ENCODE assay signal across 8 cellular contexts in the genomic region with DNA sequence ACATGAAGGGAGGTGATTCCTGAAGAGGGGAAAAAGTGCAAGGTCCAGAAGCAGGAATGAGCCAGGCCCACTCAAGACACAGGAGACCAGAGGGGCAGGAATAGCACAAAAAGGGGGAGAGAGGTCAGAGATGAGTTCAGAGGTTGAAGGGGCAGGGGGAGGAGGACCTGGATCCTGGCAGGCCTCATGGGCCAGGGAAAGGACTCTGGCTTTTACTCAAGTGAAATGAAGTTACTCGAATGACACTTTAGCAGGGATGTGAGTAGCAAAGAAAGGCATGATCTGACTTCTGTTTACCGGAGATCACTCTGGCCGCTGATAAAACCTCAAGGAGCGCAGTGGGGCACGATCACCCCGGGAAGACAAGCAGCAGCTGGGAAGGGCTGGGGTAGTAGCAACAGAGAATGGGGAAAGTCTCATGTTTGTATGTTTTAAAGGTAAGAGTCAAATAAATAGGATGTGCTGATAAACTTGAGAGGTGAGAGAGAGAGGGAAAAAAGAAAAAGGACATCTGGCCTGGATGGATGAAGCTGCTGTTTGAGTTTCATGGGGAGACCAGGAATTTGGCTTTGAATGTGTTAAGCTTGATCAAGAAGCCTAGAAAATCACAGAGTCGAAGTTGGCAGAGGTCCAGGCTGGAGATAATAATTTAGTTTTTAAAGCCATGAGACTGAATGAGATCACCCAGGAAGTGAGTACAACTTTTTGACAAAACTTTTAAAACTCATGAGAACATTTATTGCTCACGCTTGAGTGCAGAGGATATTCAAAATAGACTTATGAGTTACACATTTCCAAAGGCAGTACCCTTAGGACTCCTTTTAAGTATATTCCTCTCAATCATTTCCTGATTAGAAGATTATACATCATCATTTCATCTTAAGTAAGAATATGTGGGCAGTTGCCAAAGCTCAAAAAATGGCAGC.
A peak's percentile ranks its signal among the peaks of the same experiment; 100 is the strongest.
DNase-seq lines count a peak whose midpoint lies in the region; ATAC-seq, FAIRE-seq and TF ChIP-seq lines count a peak whose summit lies in the region.

No MANE protein-coding gene starts in this region.

- ATAC-seq in activated CD8-positive, alpha-beta T cell treated with anti-CD3 and anti-CD28 coated beads for 36 hours, result peak; percentile 79
- no peak for ATAC-seq in activated CD8-positive, alpha-beta T cell treated with anti-CD3 and anti-CD28 coated beads, Interleukin-2, amount 10 ng/mL, durations not matched to agents 7 days and 5 days
- ATAC-seq in activated T-cell treated with anti-CD3 and anti-CD28 coated beads, Interleukin-2, amount 50 U/mL, for 4 hours, result peak; percentile 92 to 93
- peak; percentile 77 for ATAC-seq in stimulated activated naive CD8-positive, alpha-beta T cell treated with anti-CD3 and anti-CD28 coated beads, Interleukin-15, Interleukin-2, amounts not matched to agents 100 U/mL and 50 U/mL, for 24 hours

- TF ChIP-seq CTCF in activated CD8-positive, alpha-beta T cell treated with anti-CD3 and anti-CD28 coated beads for 36 hours (IDR thresholded peaks at IDR 0.05), result no peak
- TF ChIP-seq CTCF in osteocyte (IDR thresholded peaks at IDR 0.05) (no peak), progenitor cell of endocrine pancreas (IDR thresholded peaks at IDR 0.05; ENCODE audit: unreplicated experiment) (no peak)

- H3K27ac Mint-ChIP-seq in activated CD8-positive, alpha-beta T cell treated with anti-CD3 and anti-CD28 coated beads for 36 hours, result no peak overlapping the region
- H3K27ac Mint-ChIP-seq in activated CD8-positive, alpha-beta T cell treated with anti-CD3 and anti-CD28 coated beads, Interleukin-2, amount 10 ng/mL, durations not matched to agents 7 days and 5 days, result no peak overlapping the region
- H3K27ac Mint-ChIP-seq in osteocyte (ENCODE audit: unreplicated experiment) (no peak overlapping the region), progenitor cell of endocrine pancreas (no peak overlapping the region)

- no peaks in the 10 kb centered on the region for H3K9me3 Mint-ChIP-seq in activated CD8-positive, alpha-beta T cell treated with anti-CD3 and anti-CD28 coated beads for 36 hours
- no peaks in the 10 kb centered on the region for H3K9me3 Mint-ChIP-seq in activated CD8-positive, alpha-beta T cell treated with anti-CD3 and anti-CD28 coated beads, Interleukin-2, amount 10 ng/mL, durations not matched to agents 7 days and 5 days (ENCODE audit: insufficient read depth)
- no peaks in the 10 kb centered on the region for H3K9me3 Mint-ChIP-seq in activated T-cell treated with anti-CD3 and anti-CD28 coated beads, Interleukin-2, amount 50 U/mL, for 4 hours
- H3K9me3 Mint-ChIP-seq in osteocyte (ENCODE audit: unreplicated experiment), result no peaks in the 10 kb centered on the region
- no peaks in the 10 kb centered on the region for H3K9me3 Mint-ChIP-seq in progenitor cell of endocrine pancreas (ENCODE audit: low read depth)

- CTCF ChIA-PET in activated CD8-positive, alpha-beta T cell treated with anti-CD3 and anti-CD28 coated beads for 36 hours (lab: Charles Lee), result interaction anchor here (1.0 to 2.5 kb wide), 5 partner anchors 9 to 109 kb away, joined by 3 to 11 read pairs (median 5); no protein-coding TSS in a partner anchor
- CTCF ChIA-PET in activated CD8-positive, alpha-beta T cell treated with anti-CD3 and anti-CD28 coated beads, Interleukin-2, amount 10 ng/mL, durations not matched to agents 7 days and 5 days (lab: Charles Lee), result interaction anchor here (0.9 to 4.7 kb wide), 6 partner anchors 9 to 100 kb away, joined by 3 to 35 read pairs (median 4); no protein-coding TSS in a partner anchor

- DNase-seq in activated CD8-positive, alpha-beta T cell treated with anti-CD3 and anti-CD28 coated beads for 36 hours, result peak; percentile 57
- DNase-seq in activated CD8-positive, alpha-beta T cell treated with anti-CD3 and anti-CD28 coated beads, Interleukin-2, amount 10 ng/mL, durations not matched to agents 7 days and 5 days, result no peak
- peak; percentile 40 for DNase-seq in activated T-cell treated with anti-CD3 and anti-CD28 coated beads, Interleukin-2, amount 50 U/mL, for 4 hours
- DNase-seq in stimulated activated naive CD8-positive, alpha-beta T cell treated with anti-CD3 and anti-CD28 coated beads, Interleukin-15, Interleukin-2, amounts not matched to agents 100 U/mL and 50 U/mL, for 24 hours, result peak; percentile 35
- DNase-seq in osteocyte (ENCODE audit: extremely low spot score, unreplicated experiment) (no peak), progenitor cell of endocrine pancreas (ENCODE audit: low spot score, unreplicated experiment) (no peak), KG1 (lab: John Stamatoyannopoulos, UW) (no peak)

- POLR2A ChIA-PET in activated CD8-positive, alpha-beta T cell treated with anti-CD3 and anti-CD28 coated beads for 36 hours (lab: Charles Lee), result interaction anchor here (0.6 to 1.1 kb wide), 3 partner anchors 9 to 122 kb away, joined by 3 to 4 read pairs (median 3); no protein-coding TSS in a partner anchor
- POLR2A ChIA-PET in activated CD8-positive, alpha-beta T cell treated with anti-CD3 and anti-CD28 coated beads, Interleukin-2, amount 10 ng/mL, durations not matched to agents 7 days and 5 days (lab: Charles Lee), result interaction anchor here (0.6 kb wide), 1 partner anchor 186 kb away, joined by 3 read pairs; no protein-coding TSS in a partner anchor

- H3K36me3 Mint-ChIP-seq in activated CD8-positive, alpha-beta T cell treated with anti-CD3 and anti-CD28 coated beads for 36 hours (ENCODE audit: low read depth), result peaks cover 2% of the 10 kb centered on the region
- H3K36me3 Mint-ChIP-seq in activated CD8-positive, alpha-beta T cell treated with anti-CD3 and anti-CD28 coated beads, Interleukin-2, amount 10 ng/mL, durations not matched to agents 7 days and 5 days (ENCODE audit: low read depth), result no peaks in the 10 kb centered on the region
- peaks cover 2% of the 10 kb centered on the region for H3K36me3 Mint-ChIP-seq in activated T-cell treated with anti-CD3 and anti-CD28 coated beads, Interleukin-2, amount 50 U/mL, for 4 hours (ENCODE audit: insufficient read depth)
- no peaks in the 10 kb centered on the region for H3K36me3 Mint-ChIP-seq in osteocyte (ENCODE audit: unreplicated experiment)
- peaks cover 3% of the 10 kb centered on the region for H3K36me3 Mint-ChIP-seq in progenitor cell of endocrine pancreas (ENCODE audit: insufficient read depth)

- H3K4me1 Mint-ChIP-seq in activated CD8-positive, alpha-beta T cell treated with anti-CD3 and anti-CD28 coated beads for 36 hours (ENCODE audit: low read depth), result peaks cover 3% of the 10 kb centered on the region
- no peaks in the 10 kb centered on the region for H3K4me1 Mint-ChIP-seq in activated CD8-positive, alpha-beta T cell treated with anti-CD3 and anti-CD28 coated beads, Interleukin-2, amount 10 ng/mL, durations not matched to agents 7 days and 5 days (ENCODE audit: low read depth)
- peaks cover 4% of the 10 kb centered on the region for H3K4me1 Mint-ChIP-seq in activated T-cell treated with anti-CD3 and anti-CD28 coated beads, Interleukin-2, amount 50 U/mL, for 4 hours (ENCODE audit: low read depth)
- H3K4me1 Mint-ChIP-seq in osteocyte (ENCODE audit: unreplicated experiment) (peaks cover 13% of the 10 kb centered on the region), progenitor cell of endocrine pancreas (ENCODE audit: low read depth) (peaks cover 13% of the 10 kb centered on the region)

- H3K4me3 Mint-ChIP-seq in activated CD8-positive, alpha-beta T cell treated with anti-CD3 and anti-CD28 coated beads for 36 hours, result no peak overlapping the region
- H3K4me3 Mint-ChIP-seq in activated CD8-positive, alpha-beta T cell treated with anti-CD3 and anti-CD28 coated beads, Interleukin-2, amount 10 ng/mL, durations not matched to agents 7 days and 5 days, result no peak overlapping the region
- peak overlapping the region; percentile 34 for H3K4me3 Mint-ChIP-seq in activated T-cell treated with anti-CD3 and anti-CD28 coated beads, Interleukin-2, amount 50 U/mL, for 4 hours
- H3K4me3 Mint-ChIP-seq in osteocyte (ENCODE audit: unreplicated experiment) (no peak overlapping the region), progenitor cell of endocrine pancreas (ENCODE audit: low read depth) (no peak overlapping the region)

- no peaks in the 10 kb centered on the region for H3K27me3 Mint-ChIP-seq in activated CD8-positive, alpha-beta T cell treated with anti-CD3 and anti-CD28 coated beads for 36 hours
- H3K27me3 Mint-ChIP-seq in activated CD8-positive, alpha-beta T cell treated with anti-CD3 and anti-CD28 coated beads, Interleukin-2, amount 10 ng/mL, durations not matched to agents 7 days and 5 days (ENCODE audit: low read depth), result no peaks in the 10 kb centered on the region
- no peaks in the 10 kb centered on the region for H3K27me3 Mint-ChIP-seq in activated T-cell treated with anti-CD3 and anti-CD28 coated beads, Interleukin-2, amount 50 U/mL, for 4 hours (ENCODE audit: low read depth)
- H3K27me3 Mint-ChIP-seq in osteocyte (ENCODE audit: unreplicated experiment) (no peaks in the 10 kb centered on the region), progenitor cell of endocrine pancreas (no peaks in the 10 kb centered on the region)

- peak; percentile 45 for FAIRE-seq in islet of Langerhans (lab: Jason Lieb, UNC)

- intact Hi-C loops in activated CD8-positive, alpha-beta T cell treated with anti-CD3 and anti-CD28 coated beads for 36 hours (cut with micrococcal nuclease), result loop anchor here (10.0 kb wide), 1 partner anchor 97 kb away; no protein-coding TSS in a partner anchor

Comparison
In these comparisons a context has a peak if more than half of its experiments do, and no peak if none do; other contexts are left out.
1. DNase-seq: peak in activated CD8-positive, alpha-beta T cell treated with anti-CD3 and anti-CD28 coated beads for 36 hours (single experiment), activated T-cell treated with anti-CD3 and anti-CD28 coated beads, Interleukin-2, amount 50 U/mL, for 4 hours (single experiment) and stimulated activated naive CD8-positive, alpha-beta T cell treated with anti-CD3 and anti-CD28 coated beads, Interleukin-15, Interleukin-2, amounts not matched to agents 100 U/mL and 50 U/mL, for 24 hours (single experiment); none in activated CD8-positive, alpha-beta T cell treated with anti-CD3 and anti-CD28 coated beads, Interleukin-2, amount 10 ng/mL, durations not matched to agents 7 days and 5 days (single experiment), osteocyte (single experiment), progenitor cell of endocrine pancreas (single experiment) and KG1 (single experiment).